8 cellular contexts compared by ENCODE assay signal in the genomic region with DNA sequence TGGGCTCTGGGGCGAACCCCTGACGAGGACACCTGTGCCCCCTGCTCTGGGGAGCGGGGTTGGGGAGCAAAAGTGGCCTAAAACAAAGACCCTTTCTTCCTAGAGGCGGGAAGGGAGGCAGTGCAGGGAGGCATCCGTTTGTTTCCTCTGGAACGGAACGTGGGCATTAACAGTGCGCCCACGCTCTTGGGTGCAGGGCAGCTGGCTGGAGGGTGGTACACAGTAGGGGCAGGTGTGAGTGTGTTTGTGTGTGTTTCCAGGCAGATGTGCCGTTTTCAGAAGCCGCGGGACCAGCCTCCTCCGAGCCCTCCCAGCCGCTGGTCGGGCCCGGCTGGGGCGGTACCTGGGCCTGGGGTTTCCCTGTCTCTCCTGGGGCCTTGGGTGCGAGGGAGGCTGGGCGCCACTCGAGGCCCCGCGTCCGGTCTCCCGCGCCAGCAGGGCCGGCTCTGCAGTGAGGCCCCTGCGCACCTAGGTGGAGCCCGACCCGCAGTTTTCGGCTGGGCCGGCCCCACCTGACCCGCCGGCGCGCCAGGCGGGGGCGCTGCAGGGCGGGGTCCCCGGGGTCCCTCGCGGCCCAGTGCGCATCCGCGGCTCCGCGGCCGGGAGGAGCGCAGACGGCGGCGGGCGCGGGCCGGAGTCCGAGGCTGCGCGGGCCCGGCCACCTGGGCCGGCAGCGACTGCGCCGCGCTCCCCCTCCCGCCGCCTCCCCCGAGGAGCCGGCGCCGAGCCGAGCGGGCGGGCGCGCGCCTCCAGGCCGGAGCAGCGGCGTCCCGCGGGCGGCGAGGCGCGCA.
A peak's percentile ranks its signal among the peaks of the same experiment; 100 is the strongest.
DNase-seq lines count a peak whose midpoint lies in the region; ATAC-seq and TF ChIP-seq lines count a peak whose summit lies in the region.

No MANE protein-coding gene starts in this region.

- TF ChIP-seq CTCF in retinal pigment epithelial cell (conservative IDR thresholded peaks at IDR 0.05; ENCODE audit: low read depth, low read length) = peak; percentile 39
- TF ChIP-seq CTCF in lower leg skin (IDR thresholded peaks at IDR 0.05) = no peak
- TF ChIP-seq CTCF in thyroid gland (IDR thresholded peaks at IDR 0.05) = peak in 1 of 6 experiments; percentile 20

- peak overlapping the region; percentile 52 for H3K4me3 Mint-ChIP-seq in T-helper 17 cell

- intact Hi-C loops in left cardiac atrium (cut with DNase I) = loop anchor here in 1 of 2 donors (5.0 to 10.0 kb wide), 2 partner anchors 732 to 1060 kb away; no protein-coding TSS in a partner anchor
- intact Hi-C loops in lower leg skin (cut with DNase I; ENCODE audit: low total_unique reads) = no loop called here
- intact Hi-C loops in thyroid gland (cut with DNase I) = no loop called here

- H3K9me3 ChIP-seq in T-helper 17 cell (ENCODE audit: control insufficient read depth, low read length, poor library complexity, severe bottlenecking) (no peaks in the 10 kb centered on the region), thyroid gland (no peaks in the 10 kb centered on the region)

- H3K36me3 Mint-ChIP-seq in T-helper 17 cell (ENCODE audit: low read depth) = peaks cover 2% of the 10 kb centered on the region

- no peaks in the 10 kb centered on the region for H3K36me3 ChIP-seq in thyroid gland

- no peaks in the 10 kb centered on the region for H3K4me1 ChIP-seq in thyroid gland

- peaks cover 33% of the 10 kb centered on the region for H3K27me3 Mint-ChIP-seq in T-helper 17 cell

- no peaks in the 10 kb centered on the region for H3K27me3 ChIP-seq in thyroid gland

- 56 to 67% methylated on average over 9 to 13 of the region's 84 CpGs for WGBS in lower leg skin, 2 donors
- WGBS in thyroid gland, 2 donors = 47 to 67% methylated on average over 9 to 15 of the region's 84 CpGs

- TF ChIP-seq POLR2A in lower leg skin (IDR thresholded peaks at IDR 0.05) (no peak), thyroid gland (IDR thresholded peaks at IDR 0.05) (no peak)

- H3K27ac Mint-ChIP-seq in T-helper 17 cell = no peak overlapping the region

- H3K4me3 ChIP-seq in retinal pigment epithelial cell (ENCODE audit: low read length) (no peak overlapping the region), lower leg skin (ENCODE audit: low read depth, poor library complexity, severe bottlenecking) (no peak overlapping the region), thyroid gland (replicated peaks in 1 of 3) (no peak overlapping the region)

- no peak for ATAC-seq in T-helper 17 cell
- peak in 1 of 2 donors; percentile 78 for ATAC-seq in left cardiac atrium
- ATAC-seq in GM19467 (IDR thresholded peaks at IDR 0.05; ENCODE audit: unreplicated experiment) = no peak

- H3K4me1 Mint-ChIP-seq in T-helper 17 cell = no peaks in the 10 kb centered on the region

- H3K27ac ChIP-seq in thyroid gland = no peak overlapping the region

- peak; percentile 66 for DNase-seq in stimulated activated CD4-positive, alpha-beta T cell treated with anti-CD3 and anti-CD28 coated beads, Interleukin-15, amount 100 ng/mL, for 24 hours
- no peak for DNase-seq in stimulated activated CD4-positive, alpha-beta T cell treated with anti-CD3 and anti-CD28 coated beads, Interleukin-12 subunit alpha, Interleukin-12 subunit beta, amount 100 ng/mL, for 4 hours
- DNase-seq in T-helper 17 cell (no peak), left cardiac atrium (peak; percentile 44), retinal pigment epithelial cell (ENCODE audit: low read depth) (no peak), lower leg skin (ENCODE audit: low spot score in 2 of 2) (no peak), thyroid gland (no peak)

Comparison
In these comparisons a context has a peak if more than half of its experiments do, and no peak if none do; other contexts are left out.
1. DNase-seq: peak in stimulated activated CD4-positive, alpha-beta T cell treated with anti-CD3 and anti-CD28 coated beads, Interleukin-15, amount 100 ng/mL, for 24 hours (single experiment) and left cardiac atrium (single experiment); none in stimulated activated CD4-positive, alpha-beta T cell treated with anti-CD3 and anti-CD28 coated beads, Interleukin-12 subunit alpha, Interleukin-12 subunit beta, amount 100 ng/mL, for 4 hours (single experiment), T-helper 17 cell (0 of 3), retinal pigment epithelial cell (single experiment), lower leg skin (0 of 2) and thyroid gland (0 of 2).